Comparison of ENCODE assay signal across 1 cellular context in genomic region chr6:13453771-13454251, GRCh38.
A peak's percentile ranks its signal among the peaks of the same experiment; 100 is the strongest.
TF ChIP-seq lines count a peak whose summit lies in the region.

No MANE protein-coding gene starts in this region.

TF ChIP-seq in GM12878, 131 proteins besides CTCF, POLR2A, EP300 and RAD21 (continued from another document):
- TF ChIP-seq BCL3 (IDR thresholded peaks at IDR 0.05; ENCODE audit: borderline replicate concordance, insufficient read depth, low read depth, low read length, poor library complexity, severe bottlenecking) (no peak), NFYA (IDR thresholded peaks at IDR 0.05; ENCODE audit: borderline replicate concordance, low read depth, low read length) (no peak), ZNF384 (IDR thresholded peaks at IDR 0.05; ENCODE audit: borderline replicate concordance, low read depth, low read length) (no peak), NR2F1 (conservative IDR thresholded peaks at IDR 0.05) (0 out of 2 replicates have a peak, but pooled peaks have one; percentile 31), JUNB (IDR thresholded peaks at IDR 0.05) (peak; percentile 41; the same call in 1 of the 2 replicates), RAD51 (IDR thresholded peaks at IDR 0.05) (peak; percentile 85), CHD1 (IDR thresholded peaks at IDR 0.05; ENCODE audit: low read depth, low read length) (0 out of 2 replicates have a peak, but pooled peaks have one; percentile 64), BRCA1 (IDR thresholded peaks at IDR 0.05; ENCODE audit: low read depth, low read length) (no peak), SIN3A (IDR thresholded peaks at IDR 0.05; ENCODE audit: low read depth, low read length) (no peak), E4F1 (IDR thresholded peaks at IDR 0.05; ENCODE audit: borderline replicate concordance, partially characterized antibody) (no peak), ZBTB4 (CRISPR knock-in tag; IDR thresholded peaks at IDR 0.05) (no peak), PKNOX1 (IDR thresholded peaks at IDR 0.05) (peak; percentile 93), BHLHE40 (IDR thresholded peaks at IDR 0.05; ENCODE audit: borderline replicate concordance in 1 of 2, low read depth in 2 of 2, low read length in 1 of 2) (peak in 1 of 2 experiments; percentile 50; a peak in 1 of 4 replicates), ATF2 (IDR thresholded peaks at IDR 0.05; ENCODE audit: low read length) (peak; percentile 53; the same call in 1 of the 2 replicates), MEF2B (IDR thresholded peaks at IDR 0.05; ENCODE audit: partially characterized antibody, poor library complexity, severe bottlenecking) (peak; percentile 16), ZBED1 (IDR thresholded peaks at IDR 0.05; ENCODE audit: borderline replicate concordance) (peak; percentile 54; the same call in 1 of the 2 replicates), DPF2 (IDR thresholded peaks at IDR 0.05) (peak; percentile 30; the same call in 1 of the 2 replicates), ATF7 (IDR thresholded peaks at IDR 0.05; ENCODE audit: low read depth) (peak; percentile 75), PBX3 (IDR thresholded peaks at IDR 0.05; ENCODE audit: insufficient replicate concordance, low read depth, low read length) (peak; percentile 91)
